Comparison of ENCODE assay signal across 19 cellular contexts in the genomic region with DNA sequence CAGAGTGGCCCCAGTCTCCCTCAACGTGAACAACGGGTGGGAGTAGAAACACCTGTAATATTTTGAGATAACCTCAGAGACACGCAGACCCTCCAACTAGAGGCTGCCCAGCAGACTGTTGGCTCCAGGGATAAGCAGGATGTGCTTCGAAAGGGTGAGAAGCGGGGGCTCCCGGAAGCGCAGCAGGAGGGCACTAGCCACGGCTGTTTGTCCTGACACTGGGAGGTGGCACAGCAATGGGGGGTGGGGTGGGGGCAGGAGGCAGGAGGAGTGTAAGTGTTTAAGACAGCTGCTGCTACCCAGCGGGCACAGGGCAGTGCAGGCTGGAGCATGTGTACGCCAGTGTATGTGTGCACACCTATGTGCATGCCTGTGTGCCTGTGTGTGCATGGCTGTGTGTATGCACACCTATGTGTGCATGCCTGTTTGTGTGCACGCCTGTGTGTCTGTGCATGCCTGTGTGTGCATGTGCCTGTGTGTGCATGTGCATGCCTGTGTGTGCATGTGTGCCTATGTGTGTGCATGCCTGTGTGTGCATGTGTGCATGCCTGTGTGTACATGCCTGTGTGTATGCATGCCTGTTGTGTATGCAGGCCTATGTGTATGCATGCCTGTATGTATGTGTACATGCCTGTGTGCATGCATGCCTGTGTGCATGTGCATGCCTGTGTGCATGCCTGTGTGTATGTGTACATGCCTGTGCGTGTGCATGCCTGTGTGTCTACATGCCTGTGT.
"Had no signal": no experiment of that assay in that cellular context is flagged by ENCODE, and none has a peak within 500 bp of the region (broad histone marks: within the 10 kb centered on the region; RNA-seq: fewer than 3 reads in every experiment).

No MANE protein-coding gene starts in this region.

- FAIRE-seq: astrocyte had no signal

- H3K4me1 ChIP-seq: esophagus squamous epithelium, gastrocnemius medialis, left ventricle myocardium inferior, psoas muscle, right atrium auricular region, testis had no signal

- ATAC-seq: activated CD8-positive, alpha-beta T cell treated with anti-CD3 and anti-CD28 coated beads, Interleukin-2, amount 10 ng/mL, durations not matched to agents 7 days and 5 days; activated naive CD4-positive, alpha-beta T cell treated with anti-CD3 and anti-CD28 coated beads, Interleukin-2, amount 50 U/mL, for 72 hours; gastrocnemius medialis; naive thymus-derived CD8-positive, alpha-beta T cell; psoas muscle; stimulated activated effector memory CD8-positive, alpha-beta T cell treated with anti-CD3 and anti-CD28 coated beads, Interleukin-12 subunit alpha, Interleukin-12 subunit beta, amount 100 ng/mL, for 72 hours; T-cell had no signal

- H3K4me3 ChIP-seq: coronary artery, esophagus squamous epithelium, gastrocnemius medialis, left ventricle myocardium inferior, ovary, psoas muscle, right atrium auricular region, testis had no signal

- H3K27me3 ChIP-seq: ovary, right atrium auricular region, testis had no signal

- H3K9me3 ChIP-seq: esophagus squamous epithelium, gastrocnemius medialis, left ventricle myocardium inferior, ovary, psoas muscle, right atrium auricular region, testis had no signal

- H3K36me3 ChIP-seq: esophagus squamous epithelium, gastrocnemius medialis, left ventricle myocardium inferior, ovary, right atrium auricular region had no signal

- H3K27ac ChIP-seq: coronary artery, esophagus squamous epithelium, gastrocnemius medialis, left ventricle myocardium inferior, ovary, psoas muscle, right atrium auricular region, testis had no signal

- DNase-seq: activated CD4-positive, alpha-beta T cell treated with anti-CD3 and anti-CD28 coated beads for 1 hour; activated CD4-positive, alpha-beta T cell treated with anti-CD3 and anti-CD28 coated beads, Interleukin-2, amount 50 U/mL, for 1 hour; activated CD8-positive, alpha-beta T cell treated with anti-CD3 and anti-CD28 coated beads, Interleukin-2, amount 10 ng/mL, durations not matched to agents 7 days and 5 days; endodermal cell; esophagus squamous epithelium; gastrocnemius medialis; hippocampal formation; left ventricle myocardium inferior; naive thymus-derived CD8-positive, alpha-beta T cell; ovary; psoas muscle; stimulated activated CD4-positive, alpha-beta T cell treated with anti-CD3 and anti-CD28 coated beads, Interleukin-12 subunit alpha, Interleukin-12 subunit beta, amount 100 ng/mL, for 4 hours; T-cell; testis had no signal
